Comparison of ENCODE assay signal across 9 cellular contexts in the genomic region with DNA sequence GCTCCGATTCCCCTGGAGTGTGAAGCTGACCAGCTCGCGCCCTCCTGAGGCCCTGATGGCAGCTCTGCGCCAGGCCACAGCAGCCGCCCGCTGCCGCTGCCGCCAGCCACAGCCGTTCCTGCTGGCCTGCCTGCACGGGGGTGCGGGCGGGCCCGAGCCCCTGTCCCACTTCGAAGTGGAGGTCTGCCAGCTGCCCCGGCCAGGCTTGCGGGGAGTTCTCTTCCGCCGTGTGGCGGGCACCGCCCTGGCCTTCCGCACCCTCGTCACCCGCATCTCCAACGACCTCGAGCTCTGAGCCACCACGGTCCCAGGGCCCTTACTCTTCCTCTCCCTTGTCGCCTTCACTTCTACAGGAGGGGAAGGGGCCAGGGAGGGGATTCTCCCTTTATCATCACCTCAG. TPM values are rescaled to one million over a fixed set of nuclear protein-coding genes. Genes with fewer than 3 reads are reported as not detected.
"Had no signal": no experiment of that assay in that cellular context is flagged by ENCODE, and none has a peak within 500 bp of the region (broad histone marks: within the 10 kb centered on the region; RNA-seq: fewer than 3 reads in every experiment).

No MANE protein-coding gene starts in this region.

- FAIRE-seq: H1, H54 had no signal

- DNase-seq: H9, HCEC 1CT, IMR-90, KBM-7 had no signal

- ATAC-seq: GM23338 had no signal

- H3K4me3 ChIP-seq: GM23338 had no signal

- H3K27ac ChIP-seq: HL-60 had no signal

- H3K4me2 ChIP-seq: GM23338 had no signal

- H2AFZ ChIP-seq: GM23338 had no signal

- H3K27ac Mint-ChIP-seq: GM23338, H9 had no signal

- H3K4me3 Mint-ChIP-seq: GM23338, H9 had no signal

RNA-seq across cellular contexts. Expression of gene CKM, which starts 20.3 kb away (rescaled TPM):
- total RNA-seq: GM23338, H1, H9, HT1080, IMR-90 had no signal
- polyA plus RNA-seq: GM23338, IMR-90 had no signal

RNA-seq across cellular contexts. Expression of gene EXOC3L2, which starts 57.2 kb away (rescaled TPM):
- total RNA-seq: IMR-90 had no signal
